24 cellular contexts compared by ENCODE assay signal in the genomic region with DNA sequence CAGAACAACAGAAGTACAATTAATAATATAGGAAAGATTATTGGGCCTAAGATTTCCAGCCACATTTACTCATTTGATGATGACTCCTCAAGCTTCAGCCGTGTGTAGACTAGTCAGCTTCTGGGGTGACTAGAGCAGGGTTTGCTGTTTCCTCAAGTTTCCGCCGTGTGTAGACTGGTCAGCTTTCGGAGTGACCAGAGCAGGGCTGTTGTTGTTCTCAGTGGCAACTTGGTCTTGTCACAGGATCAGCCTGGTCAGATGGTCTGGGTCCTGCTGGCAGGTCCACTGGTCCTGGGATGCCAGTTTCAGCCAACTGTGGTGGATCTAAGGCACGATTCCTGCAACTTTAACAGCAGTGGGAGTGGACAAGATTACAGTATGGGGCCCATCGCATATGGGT. TPM values are rescaled to one million over a fixed set of nuclear protein-coding genes. Genes with fewer than 3 reads are reported as not detected.
DNase-seq lines count a peak whose midpoint lies in the region; ATAC-seq and TF ChIP-seq lines count a peak whose summit lies in the region.
"Had no signal": no experiment of that assay in that cellular context is flagged by ENCODE, and none has a peak within 500 bp of the region (broad histone marks: within the 10 kb centered on the region; RNA-seq: fewer than 3 reads in every experiment).

No MANE protein-coding gene starts in this region.

- POLR2A ChIA-PET in activated CD8-positive, alpha-beta T cell treated with anti-CD3 and anti-CD28 coated beads, Interleukin-2, amount 10 ng/mL, durations not matched to agents 7 days and 5 days (lab: Charles Lee): no interaction called here
- POLR2A ChIA-PET in activated CD8-positive, alpha-beta T cell treated with anti-CD3 and anti-CD28 coated beads for 36 hours (lab: Charles Lee): no interaction called here
- POLR2A ChIA-PET in PC-3 (lab: Charles Lee; ENCODE audit: unreplicated experiment): no interaction called here

- H2AFZ ChIP-seq in hepatocyte (no peak overlapping the region), smooth muscle cell (ENCODE audit: low read depth) (no peak overlapping the region), PC-3 (ENCODE audit: low read length) (no peak overlapping the region)
- H2AFZ ChIP-seq: GM23248 had no signal

- H3K36me3 Mint-ChIP-seq in activated CD8-positive, alpha-beta T cell treated with anti-CD3 and anti-CD28 coated beads, Interleukin-2, amount 10 ng/mL, durations not matched to agents 7 days and 5 days (ENCODE audit: low read depth): no peaks in the 10 kb centered on the region
- no peaks in the 10 kb centered on the region for H3K36me3 Mint-ChIP-seq in activated CD8-positive, alpha-beta T cell treated with anti-CD3 and anti-CD28 coated beads for 36 hours (ENCODE audit: low read depth)
- no peaks in the 10 kb centered on the region for H3K36me3 Mint-ChIP-seq in brain
- H3K36me3 Mint-ChIP-seq: CD8-positive, alpha-beta T cell had no signal

- no peak overlapping the region for H3K4me3 ChIP-seq in hepatocyte
- no peak overlapping the region for H3K4me3 ChIP-seq in smooth muscle cell
- H3K4me3 ChIP-seq in PC-3 (ENCODE audit: low read length): no peak overlapping the region
- H3K4me3 ChIP-seq: GM23248, SK-N-MC had no signal

- BruUV-seq in PC-3 (replicated peaks; lab: Mats Ljungman, UMichigan): no TSS peak

- H3K9me3 ChIP-seq in hepatocyte (ENCODE audit: low read depth): no peaks in the 10 kb centered on the region
- H3K9me3 ChIP-seq in smooth muscle cell (replicated peaks; ENCODE audit: low read depth): no peaks in the 10 kb centered on the region
- H3K9me3 ChIP-seq in PC-3 (ENCODE audit: low read length): no peaks in the 10 kb centered on the region

- no peak for ATAC-seq in activated CD8-positive, alpha-beta T cell treated with anti-CD3 and anti-CD28 coated beads, Interleukin-2, amount 10 ng/mL, durations not matched to agents 7 days and 5 days
- ATAC-seq in activated CD8-positive, alpha-beta T cell treated with anti-CD3 and anti-CD28 coated beads for 36 hours: no peak
- ATAC-seq in HG02642 (IDR thresholded peaks at IDR 0.05; ENCODE audit: poor library complexity, unreplicated experiment) (no peak), PC-3 (no peak)
- ATAC-seq: CD8-positive, alpha-beta T cell; Panc1 had no signal

- peaks cover 20% of the 10 kb centered on the region for H3K4me1 ChIP-seq in hepatocyte (ENCODE audit: insufficient read depth)
- H3K4me1 ChIP-seq in smooth muscle cell (ENCODE audit: low read depth): no peaks in the 10 kb centered on the region
- H3K4me1 ChIP-seq in PC-3 (ENCODE audit: insufficient read depth, low read length): peaks cover 17% of the 10 kb centered on the region

- H3K9ac ChIP-seq in smooth muscle cell (ENCODE audit: low read depth) (no peak overlapping the region), PC-3 (ENCODE audit: low read length) (no peak overlapping the region)
- H3K9ac ChIP-seq: GM23248 had no signal

- H3K4me3 Mint-ChIP-seq in activated CD8-positive, alpha-beta T cell treated with anti-CD3 and anti-CD28 coated beads, Interleukin-2, amount 10 ng/mL, durations not matched to agents 7 days and 5 days: no peak overlapping the region
- H3K4me3 Mint-ChIP-seq in activated CD8-positive, alpha-beta T cell treated with anti-CD3 and anti-CD28 coated beads for 36 hours: no peak overlapping the region
- H3K4me3 Mint-ChIP-seq in brain: no peak overlapping the region
- H3K4me3 Mint-ChIP-seq: B cell; CD8-positive, alpha-beta T cell; H9; HFFc6 had no signal

- H3K4me2 ChIP-seq in hepatocyte (no peak overlapping the region), smooth muscle cell (peak overlapping the region; percentile 28), PC-3 (ENCODE audit: low read length) (no peak overlapping the region)

- H3F3A ChIP-seq in smooth muscle cell (ENCODE audit: low read depth) (peaks cover 22% of the 10 kb centered on the region), PC-3 (ENCODE audit: low read length, unreplicated experiment) (no peaks in the 10 kb centered on the region)

- H4K20me1 ChIP-seq in hepatocyte (ENCODE audit: insufficient read depth, poor library complexity, severe bottlenecking) (no peaks in the 10 kb centered on the region), smooth muscle cell (ENCODE audit: low read depth) (no peaks in the 10 kb centered on the region), PC-3 (ENCODE audit: low read length) (no peaks in the 10 kb centered on the region)

- H3K27ac ChIP-seq in hepatocyte (peak overlapping the region; percentile 47), smooth muscle cell (ENCODE audit: low read depth) (peak overlapping the region; percentile 26), PC-3 (ENCODE audit: low read length) (no peak overlapping the region)
- H3K27ac ChIP-seq: 22Rv1, C4-2B, GM23248, RWPE1, SK-N-MC had no signal

- no peaks in the 10 kb centered on the region for H3K9me3 Mint-ChIP-seq in activated CD8-positive, alpha-beta T cell treated with anti-CD3 and anti-CD28 coated beads, Interleukin-2, amount 10 ng/mL, durations not matched to agents 7 days and 5 days (ENCODE audit: insufficient read depth)
- H3K9me3 Mint-ChIP-seq in activated CD8-positive, alpha-beta T cell treated with anti-CD3 and anti-CD28 coated beads for 36 hours: no peaks in the 10 kb centered on the region
- H3K9me3 Mint-ChIP-seq in brain: peaks cover 0 to 8% (median 0%) of the 10 kb centered on the region in 5 experiments
- H3K9me3 Mint-ChIP-seq: CD8-positive, alpha-beta T cell; HFFc6 had no signal

- TF ChIP-seq CTCF in activated CD8-positive, alpha-beta T cell treated with anti-CD3 and anti-CD28 coated beads for 36 hours (IDR thresholded peaks at IDR 0.05): no peak
- no peak for TF ChIP-seq CTCF in brain (conservative IDR thresholded peaks at IDR 0.05)
- no peak for TF ChIP-seq CTCF in hepatocyte (IDR thresholded peaks at IDR 0.05; ENCODE audit: poor library complexity)
- no peak for TF ChIP-seq CTCF in smooth muscle cell (IDR thresholded peaks at IDR 0.05; ENCODE audit: borderline replicate concordance, insufficient read depth, poor library complexity, severe bottlenecking)
- no peak for TF ChIP-seq CTCF in PC-3 (conservative IDR thresholded peaks at IDR 0.05; ENCODE audit: low read depth, low read length)

- WGBS in hepatocyte (ENCODE audit: low lambda C conversion rate, missing lambda C conversion rate): 91% methylated on average over 6 of the region's 6 CpGs
- 86% methylated on average over 6 of the region's 6 CpGs for WGBS in smooth muscle cell (ENCODE audit: low lambda C conversion rate)

- no peaks in the 10 kb centered on the region for H3K9me2 ChIP-seq in hepatocyte (replicated peaks; ENCODE audit: insufficient read depth)
- H3K9me2 ChIP-seq in PC-3 (replicated peaks; ENCODE audit: low read length): no peaks in the 10 kb centered on the region

- no peaks in the 10 kb centered on the region for H3K27me3 ChIP-seq in hepatocyte
- H3K27me3 ChIP-seq in smooth muscle cell (ENCODE audit: low read depth): no peaks in the 10 kb centered on the region
- no peaks in the 10 kb centered on the region for H3K27me3 ChIP-seq in PC-3 (ENCODE audit: low read length)

- DNase-seq in activated CD8-positive, alpha-beta T cell treated with anti-CD3 and anti-CD28 coated beads, Interleukin-2, amount 10 ng/mL, durations not matched to agents 7 days and 5 days: peak; percentile 3
- DNase-seq in activated CD8-positive, alpha-beta T cell treated with anti-CD3 and anti-CD28 coated beads for 36 hours: no peak
- DNase-seq in hepatocyte (ENCODE audit: low spot score) (no peak), smooth muscle cell (lab: John Stamatoyannopoulos, UW; ENCODE audit: unreplicated experiment) (no peak), NCI-H2107 (lab: John Stamatoyannopoulos, UW) (no peak), PC-3 (no peak)
- DNase-seq: Calu3; CD8-positive, alpha-beta T cell; GM23248; H9; HFFc6; KBM-7; MM.1S; NCI-H2029; NCI-H526 treated with DMSO at 0.1 percent for 48 hours; SHP77 treated with DMSO at 0.1 percent for 48 hours had no signal

- peaks cover 3% of the 10 kb centered on the region for H3K27me3 Mint-ChIP-seq in activated CD8-positive, alpha-beta T cell treated with anti-CD3 and anti-CD28 coated beads, Interleukin-2, amount 10 ng/mL, durations not matched to agents 7 days and 5 days (ENCODE audit: low read depth)
- H3K27me3 Mint-ChIP-seq in activated CD8-positive, alpha-beta T cell treated with anti-CD3 and anti-CD28 coated beads for 36 hours: no peaks in the 10 kb centered on the region
- H3K27me3 Mint-ChIP-seq in brain: peaks cover 13% of the 10 kb centered on the region

- CTCF ChIA-PET in activated CD8-positive, alpha-beta T cell treated with anti-CD3 and anti-CD28 coated beads, Interleukin-2, amount 10 ng/mL, durations not matched to agents 7 days and 5 days (lab: Charles Lee): no interaction called here
- CTCF ChIA-PET in activated CD8-positive, alpha-beta T cell treated with anti-CD3 and anti-CD28 coated beads for 36 hours (lab: Charles Lee): no interaction called here
- CTCF ChIA-PET in PC-3 (lab: Charles Lee): no interaction called here

- H3K4me1 Mint-ChIP-seq in activated CD8-positive, alpha-beta T cell treated with anti-CD3 and anti-CD28 coated beads, Interleukin-2, amount 10 ng/mL, durations not matched to agents 7 days and 5 days (ENCODE audit: low read depth): no peaks in the 10 kb centered on the region
- H3K4me1 Mint-ChIP-seq in activated CD8-positive, alpha-beta T cell treated with anti-CD3 and anti-CD28 coated beads for 36 hours (ENCODE audit: low read depth): no peaks in the 10 kb centered on the region
- peaks cover 42% of the 10 kb centered on the region for H3K4me1 Mint-ChIP-seq in brain
- H3K4me1 Mint-ChIP-seq: B cell had no signal

- H3K36me3 ChIP-seq in hepatocyte (replicated peaks; ENCODE audit: insufficient read depth, low read depth): no peaks in the 10 kb centered on the region
- no peaks in the 10 kb centered on the region for H3K36me3 ChIP-seq in smooth muscle cell (ENCODE audit: low read depth)
- H3K36me3 ChIP-seq in PC-3 (ENCODE audit: low read depth, low read length): no peaks in the 10 kb centered on the region

- H3K27ac Mint-ChIP-seq in activated CD8-positive, alpha-beta T cell treated with anti-CD3 and anti-CD28 coated beads, Interleukin-2, amount 10 ng/mL, durations not matched to agents 7 days and 5 days: no peak overlapping the region
- H3K27ac Mint-ChIP-seq in activated CD8-positive, alpha-beta T cell treated with anti-CD3 and anti-CD28 coated beads for 36 hours: no peak overlapping the region
- peak overlapping the region in 3 of 5 experiments; percentile 85 to 87 (median 87) for H3K27ac Mint-ChIP-seq in brain
- H3K27ac Mint-ChIP-seq: B cell; CD8-positive, alpha-beta T cell; HFFc6 had no signal

- H3K79me2 ChIP-seq in hepatocyte (no peaks in the 10 kb centered on the region), smooth muscle cell (ENCODE audit: low read depth) (no peaks in the 10 kb centered on the region), PC-3 (ENCODE audit: low read length) (no peaks in the 10 kb centered on the region)

- intact Hi-C loops in activated CD8-positive, alpha-beta T cell treated with anti-CD3 and anti-CD28 coated beads for 36 hours (cut with micrococcal nuclease): no loop called here
- intact Hi-C loops in PC-3 (cut with micrococcal nuclease): no loop called here

RNA-seq across cellular contexts. Expression of gene NOX5, which starts 21.8 kb away (rescaled TPM):
- total RNA-seq in activated CD8-positive, alpha-beta T cell treated with anti-CD3 and anti-CD28 coated beads, Interleukin-2, amount 10 ng/mL, durations not matched to agents 7 days and 5 days: not detected
- total RNA-seq in activated CD8-positive, alpha-beta T cell treated with anti-CD3 and anti-CD28 coated beads for 36 hours: not detected
- polyA plus RNA-seq in brain (ENCODE audit: insufficient read depth, low read depth, low replicate concordance) (not detected), hepatocyte (not detected in 2 replicates), smooth muscle cell (0.16 and 0.50 TPM in 2 replicates)
- total RNA-seq in hepatocyte (0.13 TPM in 1 of 2 replicates, not detected in the other), smooth muscle cell (0.04 and 0.22 TPM in 2 replicates), PC-3 (2014; rRNA removed) (237 and 339 TPM in 2 replicates)
- total RNA-seq: CD8-positive, alpha-beta T cell had no signal
- polyA plus RNA-seq: GM23248 had no signal

Comparison
In these comparisons a context has a peak if more than half of its experiments do, and no peak if none do; other contexts are left out.
1. H3K27ac Mint-ChIP-seq: peak in brain (3 of 5); none in activated CD8-positive, alpha-beta T cell treated with anti-CD3 and anti-CD28 coated beads, Interleukin-2, amount 10 ng/mL, durations not matched to agents 7 days and 5 days (single experiment) and activated CD8-positive, alpha-beta T cell treated with anti-CD3 and anti-CD28 coated beads for 36 hours (single experiment).
2. RNA of gene NOX5, which starts 21.8 kb away (total RNA-seq): 237 to 339 TPM in PC-3; 0.04 to 0.22 TPM in smooth muscle cell, 0.13 TPM in hepatocyte, not detected in activated CD8-positive, alpha-beta T cell treated with anti-CD3 and anti-CD28 coated beads, Interleukin-2, amount 10 ng/mL, durations not matched to agents 7 days and 5 days and not detected in activated CD8-positive, alpha-beta T cell treated with anti-CD3 and anti-CD28 coated beads for 36 hours; every median in the first group is over 100 times any median in the second.